In the genomic region with DNA sequence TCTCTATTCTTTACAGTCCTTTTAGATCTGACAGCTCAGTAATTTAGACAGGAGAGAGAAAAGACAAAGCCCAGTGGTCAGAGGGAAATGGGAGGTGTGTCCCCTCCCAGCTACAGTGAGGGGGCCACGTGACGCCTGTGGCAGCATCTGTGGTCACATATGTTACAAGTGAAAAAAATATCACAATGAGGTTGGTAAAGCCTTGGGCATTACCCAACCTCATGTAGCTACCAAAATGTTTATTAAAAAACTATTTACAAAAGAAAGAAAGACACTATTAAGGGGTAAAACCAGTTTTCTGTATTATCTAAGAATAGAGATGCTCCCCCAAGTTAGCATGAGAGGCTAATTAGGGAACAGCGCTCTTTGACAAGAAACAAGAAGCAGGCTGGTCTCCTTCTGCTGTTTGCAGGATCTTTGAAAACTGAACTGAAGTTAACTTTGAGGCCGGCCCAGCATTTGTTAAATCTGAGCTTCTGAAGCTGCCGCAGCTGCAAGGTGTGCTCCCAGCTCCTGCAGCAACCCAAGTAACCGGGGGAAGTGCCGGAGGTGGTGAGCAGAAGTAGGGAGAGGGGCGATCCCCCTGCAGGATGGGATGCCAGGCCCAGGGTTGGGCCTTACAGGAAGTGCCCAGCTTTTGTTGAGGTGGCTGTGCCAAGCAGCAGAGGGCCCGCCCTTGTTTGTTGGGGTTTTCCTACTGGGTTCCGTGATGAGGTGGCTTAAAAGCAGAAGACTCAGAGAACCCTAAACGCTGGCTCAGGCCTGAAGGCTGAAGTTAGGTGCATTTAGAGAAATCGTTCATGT, we compare ENCODE assay signal across 8 cellular contexts. TPM values are rescaled to one million over a fixed set of nuclear protein-coding genes. Genes with fewer than 3 reads are reported as not detected.
DNase-seq lines count a peak whose midpoint lies in the region; ATAC-seq and TF ChIP-seq lines count a peak whose summit lies in the region.

No MANE protein-coding gene starts in this region.

- peaks cover 17% of the 10 kb centered on the region for H3K4me1 ChIP-seq in thymus (ENCODE audit: control insufficient read depth, insufficient read depth, low read length)

- no peaks in the 10 kb centered on the region for H3K36me3 ChIP-seq in thymus (ENCODE audit: control insufficient read depth, insufficient read depth)

- peak; percentile 80 for ATAC-seq in GM19025 (IDR thresholded peaks at IDR 0.05; ENCODE audit: low read depth, unreplicated experiment)
- peak; percentile 80 for ATAC-seq in HG02981 (IDR thresholded peaks at IDR 0.05; ENCODE audit: unreplicated experiment)
- ATAC-seq in natural killer cell, result peak; percentile 85 to 90 (median 89)

- peaks cover 88% of the 10 kb centered on the region for H3K4me1 Mint-ChIP-seq in activated naive CD4-positive, alpha-beta T cell treated with anti-CD3 and anti-CD28 coated beads, Interleukin-2, amount 50 U/mL, for 24 hours
- H3K4me1 Mint-ChIP-seq in natural killer cell, result peaks cover 69 to 77% of the 10 kb centered on the region in 2 donors

- H3K27ac ChIP-seq in thymus (ENCODE audit: low read depth), result peak overlapping the region; percentile 27

- intact Hi-C loops in natural killer cell (cut with micrococcal nuclease), result loop anchor here (1.0 to 10.0 kb wide), 8 partner anchors 42 to 557 kb away; partner anchors contain the start of genes PLCL2 and RFTN1

- H3K27ac Mint-ChIP-seq in activated naive CD4-positive, alpha-beta T cell treated with anti-CD3 and anti-CD28 coated beads, Interleukin-2, amount 50 U/mL, for 24 hours, result peak overlapping the region; percentile 98
- H3K27ac Mint-ChIP-seq in natural killer cell, result peak overlapping the region; percentile 98 to 99

- H3K4me3 Mint-ChIP-seq in activated naive CD4-positive, alpha-beta T cell treated with anti-CD3 and anti-CD28 coated beads, Interleukin-2, amount 50 U/mL, for 24 hours, result peak overlapping the region; percentile 88
- H3K4me3 Mint-ChIP-seq in natural killer cell, result peak overlapping the region; percentile 93

- DNase-seq in RPMI7951 (ENCODE audit: low read depth), result peak; percentile 15
- DNase-seq in natural killer cell, result peak; percentile 68
- DNase-seq in NCI-H1048 (lab: John Stamatoyannopoulos, UW), result no peak
- no peak for DNase-seq in inferior parietal cortex (ENCODE audit: extremely low spot score)

- no peaks in the 10 kb centered on the region for H3K27me3 ChIP-seq in thymus (ENCODE audit: control insufficient read depth, insufficient read depth)

- WGBS in thymus, result 4% methylated on average over 12 of the region's 12 CpGs

- H3K4me3 ChIP-seq in thymus (ENCODE audit: low read length), result no peak overlapping the region

- H3K36me3 Mint-ChIP-seq in activated naive CD4-positive, alpha-beta T cell treated with anti-CD3 and anti-CD28 coated beads, Interleukin-2, amount 50 U/mL, for 24 hours, result no peaks in the 10 kb centered on the region
- H3K36me3 Mint-ChIP-seq in natural killer cell, result no peaks in the 10 kb centered on the region

- H3K9me3 Mint-ChIP-seq in activated naive CD4-positive, alpha-beta T cell treated with anti-CD3 and anti-CD28 coated beads, Interleukin-2, amount 50 U/mL, for 24 hours, result no peaks in the 10 kb centered on the region
- no peaks in the 10 kb centered on the region for H3K9me3 Mint-ChIP-seq in natural killer cell

- TF ChIP-seq CTCF in natural killer cell (IDR thresholded peaks at IDR 0.05), result no peak

- no peaks in the 10 kb centered on the region for H3K9me3 ChIP-seq in thymus (ENCODE audit: control insufficient read depth)

- H3K27me3 Mint-ChIP-seq in activated naive CD4-positive, alpha-beta T cell treated with anti-CD3 and anti-CD28 coated beads, Interleukin-2, amount 50 U/mL, for 24 hours, result no peaks in the 10 kb centered on the region
- H3K27me3 Mint-ChIP-seq in natural killer cell (ENCODE audit: low read depth in 2 of 2), result peaks cover 0 to 6% of the 10 kb centered on the region in 2 donors

RNA-seq across cellular contexts. Expression of gene PLCL2, which starts 42.6 kb away (rescaled TPM):
- total RNA-seq in RPMI7951 (2014; rRNA removed; shearing (Covaris generic)), result 0.12 TPM in 1 of 2 replicates, not detected in the other
- 10 to 100 TPM; 71.5 to 94.9 (median 84.7) TPM for total RNA-seq in natural killer cell
- 7.0 TPM for polyA plus RNA-seq in thymus

Comparison
In these comparisons a context has a peak if more than half of its experiments do, and no peak if none do; other contexts are left out.
1. DNase-seq: peak in RPMI7951 (single experiment) and natural killer cell (single experiment); none in NCI-H1048 (single experiment) and inferior parietal cortex (single experiment).
2. RNA of gene PLCL2, which starts 42.6 kb away (total RNA-seq): 71.5 to 94.9 TPM in natural killer cell; 0.12 TPM in RPMI7951; every median in the first group is over 10 times any median in the second.
3. Peak in every context shown above with its lines, with median percentiles within 50 percentile points of each other: ATAC-seq.